32 cellular contexts compared by ENCODE assay signal in the genomic region with DNA sequence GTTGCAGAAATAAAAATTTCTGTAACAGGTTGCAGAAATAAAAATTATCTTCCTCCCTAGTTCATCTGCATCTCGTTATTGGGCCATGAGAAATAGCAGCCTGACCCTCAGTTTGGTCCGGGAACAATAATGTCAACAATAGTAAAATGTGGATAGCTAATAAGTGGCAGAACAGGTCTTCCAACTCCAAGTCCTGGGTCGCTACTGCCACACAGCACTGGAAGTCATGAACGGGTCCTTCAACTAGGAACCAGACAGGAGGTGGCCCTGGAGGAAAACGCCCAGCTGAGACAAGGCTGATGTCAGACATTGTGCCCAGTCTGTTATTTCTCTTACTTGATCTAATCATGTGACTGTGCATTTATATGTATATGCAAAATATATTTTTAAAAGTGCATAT. TPM values are rescaled to one million over a fixed set of nuclear protein-coding genes. Genes with fewer than 3 reads are reported as not detected.
DNase-seq lines count a peak whose midpoint lies in the region; ATAC-seq and TF ChIP-seq lines count a peak whose summit lies in the region.
"Had no signal": no experiment of that assay in that cellular context is flagged by ENCODE, and none has a peak within 500 bp of the region (broad histone marks: within the 10 kb centered on the region; RNA-seq: fewer than 3 reads in every experiment).

No MANE protein-coding gene starts in this region.

- TF ChIP-seq CTCF in breast epithelium (IDR thresholded peaks at IDR 0.05) (no peak), MCF 10A (IDR thresholded peaks at IDR 0.05; ENCODE audit: unreplicated experiment) (no peak), PC-9 (conservative IDR thresholded peaks at IDR 0.05) (no peak), mesothelial cell of epicardium (IDR thresholded peaks at IDR 0.05; ENCODE audit: unreplicated experiment) (no peak), coronary artery (IDR thresholded peaks at IDR 0.05) (no peak), H9 (conservative IDR thresholded peaks at IDR 0.05) (no peak)

- intact Hi-C loops in breast epithelium (cut with DNase I; ENCODE audit: low total_unique reads) (no loop called here), MCF 10A (cut with micrococcal nuclease) (no loop called here), PC-9 (cut with micrococcal nuclease; ENCODE audit: unreplicated experiment) (loop anchor here (1.0 to 5.0 kb wide), 3 partner anchors 40 to 96 kb away; a partner anchor contains a TSS)

- no peak overlapping the region for H2BK12ac ChIP-seq in H9 (ENCODE audit: insufficient read length, low read depth, low read length)

- POLR2A ChIA-PET in MCF 10A (lab: Yijun Ruan, JAX) (no interaction called here), PC-9 (lab: Charles Lee; ENCODE audit: unreplicated experiment) (no interaction called here)

- TF ChIP-seq POLR2A in breast epithelium (IDR thresholded peaks at IDR 0.05): no peak

- DNase-seq in breast epithelium (ENCODE audit: low spot score in 2 of 2): peak in 1 of 2 donors; percentile 50
- no peak for DNase-seq in MCF 10A (ENCODE audit: unreplicated experiment)
- peak; percentile 52 to 83 for DNase-seq in PC-9
- no peak for DNase-seq in mesothelial cell of epicardium (ENCODE audit: low spot score in 2 of 2, unreplicated experiment in 2 of 2)
- DNase-seq in coronary artery (ENCODE audit: low spot score): no peak
- no peak for DNase-seq in H9
- DNase-seq: activated CD4-positive, alpha-beta T cell treated with anti-CD3 and anti-CD28 coated beads for 36 hours; activated CD8-positive, alpha-beta T cell treated with anti-CD3 and anti-CD28 coated beads, Interleukin-2, amount 10 ng/mL, durations not matched to agents 7 days and 5 days; activated naive CD4-positive, alpha-beta T cell treated with anti-CD3 and anti-CD28 coated beads, Interleukin-2, amount 50 U/mL, for 16 hours; amniotic stem cell; CD8-positive, alpha-beta T cell; cerebellar nuclear complex; DMS 273 treated with DMSO at 0.1 percent for 48 hours; GDM1; IMR-90; NCI-H1092 treated with DMSO at 0.1 percent for 48 hours; NCI-H1694 treated with DMSO at 0.1 percent for 48 hours; NCI-H2171 treated with DMSO at 0.1 percent for 48 hours; NCI-H524; Right ventricle myocardium superior; stimulated activated naive B cell treated with anti-CD40 and anti-IgM and Interleukin-4, amounts not matched to agents 10 μg/mL and 1 μg/mL and 100 μg/mL, for 72 hours; uterus had no signal

- H3K9ac ChIP-seq in H9 (ENCODE audit: extremely low read depth, insufficient read length, low read length): no peak overlapping the region

- BruUV-seq in MCF 10A (replicated peaks; lab: Mats Ljungman, UMichigan) (no TSS peak), PC-9 (replicated peaks; lab: Mats Ljungman, UMichigan) (no TSS peak)

- H3K27ac ChIP-seq in breast epithelium (peak overlapping the region; percentile 88 to 93), PC-9 (peak overlapping the region; percentile 42; the same call in 1 of the 2 replicates), coronary artery (no peak overlapping the region), H9 (ENCODE audit: insufficient read length, low read depth, low read length) (no peak overlapping the region)
- H3K27ac ChIP-seq: gastroesophageal sphincter, suprapubic skin, uterus had no signal

- no CpG with 5 or more reads among the region's 5 CpGs for WGBS in H9 (ENCODE audit: extremely low coverage, insufficient read length, low lambda C conversion rate)

- H3K79me2 ChIP-seq in PC-9 (ENCODE audit: low read depth): no peaks in the 10 kb centered on the region
- no peaks in the 10 kb centered on the region for H3K79me2 ChIP-seq in H9 (ENCODE audit: insufficient read depth, low read length)

- no peaks in the 10 kb centered on the region for H3K9me3 ChIP-seq in breast epithelium
- no peaks in the 10 kb centered on the region for H3K9me3 ChIP-seq in PC-9 (ENCODE audit: insufficient read depth, low read depth)
- no peaks in the 10 kb centered on the region for H3K9me3 ChIP-seq in H9 (ENCODE audit: control insufficient read depth, low read depth, low read length)
- H3K9me3 ChIP-seq: gastroesophageal sphincter, suprapubic skin, uterus had no signal

- no peak overlapping the region for H3K14ac ChIP-seq in H9 (ENCODE audit: insufficient read depth, low read length)

- no peak overlapping the region for H3K23ac ChIP-seq in H9 (ENCODE audit: insufficient read length, low read depth, low read length)

- peaks cover 0 to 9% of the 10 kb centered on the region in 2 donors for H3K4me1 ChIP-seq in breast epithelium
- peaks cover 74% of the 10 kb centered on the region for H3K4me1 ChIP-seq in PC-9 (replicated peaks; ENCODE audit: insufficient read depth)
- H3K4me1 ChIP-seq in H9 (ENCODE audit: insufficient read depth, low read length): peaks cover 8% of the 10 kb centered on the region; the same call in 1 of the 2 replicates
- H3K4me1 ChIP-seq: uterus had no signal

- H2BK5ac ChIP-seq in H9 (ENCODE audit: insufficient read length, low read length): no peak overlapping the region

- no peaks in the 10 kb centered on the region for H3K9me3 Mint-ChIP-seq in MCF 10A (ENCODE audit: unreplicated experiment)
- peaks cover 7% of the 10 kb centered on the region for H3K9me3 Mint-ChIP-seq in mesothelial cell of epicardium
- H3K9me3 Mint-ChIP-seq in H9: no peaks in the 10 kb centered on the region
- H3K9me3 Mint-ChIP-seq: activated T-helper 2 cell treated with anti-CD3 and anti-CD28 coated beads, Interferon-gamma antibody, Interleukin-2, Interleukin-4, amounts not matched to agents 10 μg/mL and 5 μg/mL and 100 μg/mL, durations not matched to agents 14 hours and 24 hours and 36 hours; CD8-positive, alpha-beta T cell; nephron; stimulated activated naive B cell treated with anti-CD40 and anti-IgM and Interleukin-4, amounts not matched to agents 10 μg/mL and 1 μg/mL and 100 μg/mL, for 72 hours; T-helper 2 cell treated with Interferon-gamma antibody and Interleukin-4, amounts not matched to agents 5 μg/mL and 100 μg/mL, for 36 hours had no signal

- no peak overlapping the region for H2BK15ac ChIP-seq in H9 (ENCODE audit: low read depth, low read length)

- H2AFZ ChIP-seq in PC-9 (no peak overlapping the region), H9 (ENCODE audit: low read length) (no peak overlapping the region)

- no peak overlapping the region for H3T11ph ChIP-seq in H9 (ENCODE audit: low read length)

- peaks cover 6% of the 10 kb centered on the region for H3K27me3 Mint-ChIP-seq in MCF 10A (ENCODE audit: insufficient read depth, unreplicated experiment)
- H3K27me3 Mint-ChIP-seq in mesothelial cell of epicardium (ENCODE audit: low read depth): no peaks in the 10 kb centered on the region
- H3K27me3 Mint-ChIP-seq in H9 (ENCODE audit: low read depth): peaks cover 15% of the 10 kb centered on the region

- H4K20me1 ChIP-seq in PC-9 (ENCODE audit: insufficient read depth) (no peaks in the 10 kb centered on the region), H9 (ENCODE audit: control insufficient read depth, insufficient read depth, insufficient read length) (no peaks in the 10 kb centered on the region)

- CTCF ChIA-PET in MCF 10A (lab: Yijun Ruan, JAX) (interaction anchor here (0.7 kb wide), 1 partner anchor 288 kb away, joined by 4 read pairs; no protein-coding TSS in a partner anchor), PC-9 (lab: Charles Lee) (interaction anchor here (0.7 kb wide), 1 partner anchor 61 kb away, joined by 3 read pairs; no protein-coding TSS in a partner anchor)

- H3K4me1 Mint-ChIP-seq in MCF 10A (ENCODE audit: insufficient read depth, unreplicated experiment): no peaks in the 10 kb centered on the region
- H3K4me1 Mint-ChIP-seq in mesothelial cell of epicardium: peaks cover 33% of the 10 kb centered on the region
- peaks cover 35 to 39% of the 10 kb centered on the region in 2 experiments for H3K4me1 Mint-ChIP-seq in H9

- no peak overlapping the region for H3K56ac ChIP-seq in H9 (ENCODE audit: insufficient read length, low read depth, low read length)

- H4K8ac ChIP-seq in H9 (replicated peaks; ENCODE audit: insufficient read length, low read depth, low read length): no peak overlapping the region

- H3K9me2 ChIP-seq in PC-9 (ENCODE audit: insufficient read depth): no peaks in the 10 kb centered on the region

- no peak overlapping the region for H3K4ac ChIP-seq in H9 (ENCODE audit: low read depth, low read length)

- no peaks in the 10 kb centered on the region for H3K79me1 ChIP-seq in H9 (ENCODE audit: insufficient read depth, low read depth, low read length, poor library complexity, severe bottlenecking)

- no peak overlapping the region for H3K4me3 ChIP-seq in breast epithelium
- H3K4me3 ChIP-seq in PC-9: no peak overlapping the region
- no peak overlapping the region for H3K4me3 ChIP-seq in coronary artery
- H3K4me3 ChIP-seq: gastroesophageal sphincter, suprapubic skin, uterus had no signal

- no peaks in the 10 kb centered on the region for H3K27me3 ChIP-seq in breast epithelium
- H3K27me3 ChIP-seq in PC-9 (ENCODE audit: insufficient read depth, low read depth): no peaks in the 10 kb centered on the region
- no peaks in the 10 kb centered on the region for H3K27me3 ChIP-seq in H9 (ENCODE audit: insufficient read depth, low read length)
- H3K27me3 ChIP-seq: gastroesophageal sphincter, suprapubic skin, uterus had no signal

- no peaks in the 10 kb centered on the region for H3K36me3 Mint-ChIP-seq in MCF 10A (ENCODE audit: insufficient read depth, unreplicated experiment)
- no peaks in the 10 kb centered on the region for H3K36me3 Mint-ChIP-seq in mesothelial cell of epicardium
- H3K36me3 Mint-ChIP-seq in H9 (ENCODE audit: insufficient read depth in 1 of 3, low read depth in 3 of 3): no peaks in the 10 kb centered on the region
- H3K36me3 Mint-ChIP-seq: brain; CD8-positive, alpha-beta T cell; stimulated activated naive B cell treated with anti-CD40 and anti-IgM and Interleukin-4, amounts not matched to agents 10 μg/mL and 1 μg/mL and 100 μg/mL, for 72 hours had no signal

- ATAC-seq in GM21390 (IDR thresholded peaks at IDR 0.05; ENCODE audit: unreplicated experiment): no peak
- ATAC-seq in HG03342 (IDR thresholded peaks at IDR 0.05; ENCODE audit: unreplicated experiment): no peak
- ATAC-seq: activated CD4-positive, alpha-beta T cell treated with anti-CD3 and anti-CD28 coated beads for 36 hours; activated CD8-positive, alpha-beta T cell treated with anti-CD3 and anti-CD28 coated beads, Interleukin-2, amount 10 ng/mL, durations not matched to agents 7 days and 5 days; CD8-positive, alpha-beta T cell; gastroesophageal sphincter; HCT116; Panc1; stimulated activated naive B cell treated with anti-CD40 and anti-IgM and Interleukin-4, amounts not matched to agents 10 μg/mL and 1 μg/mL and 100 μg/mL, for 72 hours had no signal

- H3K36me3 ChIP-seq in breast epithelium: no peaks in the 10 kb centered on the region
- H3K36me3 ChIP-seq in PC-9 (ENCODE audit: low read depth): no peaks in the 10 kb centered on the region
- H3K36me3 ChIP-seq: gastroesophageal sphincter, suprapubic skin, uterus had no signal

- no peaks in the 10 kb centered on the region for H3K23me2 ChIP-seq in H9 (ENCODE audit: insufficient read length, low read depth, low read length, poor library complexity, severe bottlenecking)

- peak overlapping the region; percentile 34 for H3K4me2 ChIP-seq in PC-9
- H3K4me2 ChIP-seq in H9 (ENCODE audit: insufficient read depth, insufficient read length, low read length): no peak overlapping the region

- H4K91ac ChIP-seq in H9 (ENCODE audit: insufficient read length, low read depth, low read length): no peak overlapping the region

- H2BK20ac ChIP-seq in H9 (ENCODE audit: low read depth, low read length, poor library complexity, severe bottlenecking): no peak overlapping the region

- no peak overlapping the region for H3K27ac Mint-ChIP-seq in MCF 10A (ENCODE audit: low read depth, unreplicated experiment)
- peak overlapping the region; percentile 78 for H3K27ac Mint-ChIP-seq in mesothelial cell of epicardium
- no peak overlapping the region for H3K27ac Mint-ChIP-seq in H9
- H3K27ac Mint-ChIP-seq: activated CD4-positive, alpha-beta T cell treated with anti-CD3 and anti-CD28 coated beads for 36 hours; activated CD8-positive, alpha-beta T cell treated with anti-CD3 and anti-CD28 coated beads, Interleukin-2, amount 10 ng/mL, durations not matched to agents 7 days and 5 days; activated T-helper 2 cell treated with anti-CD3 and anti-CD28 coated beads, Interferon-gamma antibody, Interleukin-2, Interleukin-4, amounts not matched to agents 10 μg/mL and 5 μg/mL and 100 μg/mL, durations not matched to agents 14 hours and 24 hours and 36 hours; brain; CD8-positive, alpha-beta T cell; nephron; stimulated activated naive B cell treated with anti-CD40 and anti-IgM and Interleukin-4, amounts not matched to agents 10 μg/mL and 1 μg/mL and 100 μg/mL, for 72 hours; T-helper 2 cell treated with Interferon-gamma antibody and Interleukin-4, amounts not matched to agents 5 μg/mL and 100 μg/mL, for 36 hours had no signal

- H3K18ac ChIP-seq in H9 (ENCODE audit: insufficient read length, low read depth, low read length): no peak overlapping the region

- H2AK5ac ChIP-seq in H9 (ENCODE audit: insufficient read length, low read length): no peak overlapping the region

- no peak overlapping the region for H2BK120ac ChIP-seq in H9 (ENCODE audit: low read depth, low read length, poor library complexity, severe bottlenecking)

- no peak overlapping the region for H3K4me3 Mint-ChIP-seq in MCF 10A (ENCODE audit: unreplicated experiment)
- no peak overlapping the region for H3K4me3 Mint-ChIP-seq in mesothelial cell of epicardium
- H3K4me3 Mint-ChIP-seq in H9: no peak overlapping the region
- H3K4me3 Mint-ChIP-seq: activated CD4-positive, alpha-beta T cell treated with anti-CD3 and anti-CD28 coated beads for 36 hours; activated CD8-positive, alpha-beta T cell treated with anti-CD3 and anti-CD28 coated beads, Interleukin-2, amount 10 ng/mL, durations not matched to agents 7 days and 5 days; brain; CD8-positive, alpha-beta T cell; nephron; stimulated activated naive B cell treated with anti-CD40 and anti-IgM and Interleukin-4, amounts not matched to agents 10 μg/mL and 1 μg/mL and 100 μg/mL, for 72 hours; T-helper 2 cell treated with Interferon-gamma antibody and Interleukin-4, amounts not matched to agents 5 μg/mL and 100 μg/mL, for 36 hours had no signal

- H3F3A ChIP-seq in PC-9 (ENCODE audit: insufficient read depth, low read depth): peaks cover 25% of the 10 kb centered on the region

- H4K5ac ChIP-seq in H9 (ENCODE audit: insufficient read length, low read depth, low read length): no peak overlapping the region

RNA-seq across cellular contexts. Expression of a gene that starts 51.8 kb away (rescaled TPM):
- total RNA-seq in breast epithelium: 10 to 100 TPM; 13.2 to 20.0 (median 17.4) TPM
- 4.0 and 7.9 TPM in 2 replicates for total RNA-seq in MCF 10A (2022)
- total RNA-seq in PC-9 (2021): 28.0 and 28.2 TPM in 2 replicates
- 31.1 to 34.4 TPM (median 31.9 TPM) in 3 replicates for total RNA-seq in mesothelial cell of epicardium
- total RNA-seq in H9 (2021): 2.1 and 5.3 TPM in 2 replicates

Comparison
In these comparisons a context has a peak if more than half of its experiments do, and no peak if none do; other contexts are left out.
1. DNase-seq: peak in PC-9 (2 of 2); none in MCF 10A (single experiment), mesothelial cell of epicardium (0 of 2), coronary artery (single experiment) and H9 (single experiment).
2. H3K27ac ChIP-seq: peak in breast epithelium (2 of 2) and PC-9 (single experiment); none in coronary artery (0 of 2) and H9 (single experiment).